8 cellular contexts compared by ENCODE assay signal in the genomic region with DNA sequence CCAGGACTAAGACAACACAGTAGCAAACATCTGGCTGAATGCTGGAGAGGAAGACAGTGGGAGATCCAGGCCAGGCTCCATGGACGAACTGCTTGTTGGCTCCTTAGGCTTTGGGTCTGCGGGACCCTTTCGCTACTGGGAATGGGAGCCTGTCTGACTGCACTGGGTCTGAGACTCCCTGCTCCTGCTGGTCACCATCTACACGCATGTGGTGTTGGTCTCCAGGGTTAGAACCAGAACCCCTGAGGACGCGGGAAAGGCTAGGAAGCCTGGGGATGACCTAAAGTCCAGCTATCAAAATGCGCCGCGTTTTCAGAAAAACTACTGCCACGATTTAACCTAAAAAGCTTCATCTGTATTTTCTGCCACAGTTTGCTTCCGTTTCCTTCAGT.
DNase-seq lines count a peak whose midpoint lies in the region; ATAC-seq and TF ChIP-seq lines count a peak whose summit lies in the region.

No MANE protein-coding gene starts in this region.

- H3K27me3 Mint-ChIP-seq in nephron (ENCODE audit: low read depth), result peaks cover 21% of the 10 kb centered on the region

- H4K20me1 ChIP-seq in Loucy (ENCODE audit: insufficient read depth, low read length, poor library complexity, severe bottlenecking), result peaks cover 36% of the 10 kb centered on the region

- no peaks in the 10 kb centered on the region for H3K36me3 ChIP-seq in Loucy (ENCODE audit: insufficient read depth, low read length)
- H3K36me3 ChIP-seq in effector memory CD4-positive, alpha-beta T cell (ENCODE audit: control insufficient read depth, insufficient read depth, low read length), result no peaks in the 10 kb centered on the region

- H3K27ac ChIP-seq in effector memory CD4-positive, alpha-beta T cell (ENCODE audit: insufficient read depth, low read length, poor library complexity, severe bottlenecking), result peak overlapping the region; percentile 85

- peaks cover 10% of the 10 kb centered on the region for H3K36me3 Mint-ChIP-seq in nephron (ENCODE audit: low read depth)

- DNase-seq in AG10803 (ENCODE audit: low read depth) (no peak), NCI-H2227 treated with DMSO at 0.1 percent for 48 hours (lab: John Stamatoyannopoulos, UW) (no peak), NOMO-1 (lab: John Stamatoyannopoulos, UW; ENCODE audit: unreplicated experiment in 2 of 2) (no peak)
- DNase-seq in effector memory CD4-positive, alpha-beta T cell, result no peak

- no peaks in the 10 kb centered on the region for H3K27me3 ChIP-seq in Loucy (ENCODE audit: insufficient read depth, low read length, poor library complexity, severe bottlenecking)
- no peaks in the 10 kb centered on the region for H3K27me3 ChIP-seq in effector memory CD4-positive, alpha-beta T cell (replicated peaks; ENCODE audit: control insufficient read depth, insufficient read depth, low read length, poor library complexity, severe bottlenecking)

- peak overlapping the region; percentile 91 for H3K4me3 ChIP-seq in AG10803 (ENCODE audit: low read length)
- peak overlapping the region; percentile 91 for H3K4me3 ChIP-seq in Loucy (ENCODE audit: low read length, poor library complexity, severe bottlenecking)
- peak overlapping the region; percentile 87 for H3K4me3 ChIP-seq in effector memory CD4-positive, alpha-beta T cell (ENCODE audit: insufficient read depth, low read depth, low read length, poor library complexity, severe bottlenecking)

- H3K9ac ChIP-seq in Loucy (ENCODE audit: low read depth, low read length, poor library complexity, severe bottlenecking), result peak overlapping the region; percentile 81

- peaks cover 35% of the 10 kb centered on the region for H3K4me1 ChIP-seq in Loucy (ENCODE audit: insufficient read depth, low read length, poor library complexity, severe bottlenecking)
- peaks cover 21% of the 10 kb centered on the region for H3K4me1 ChIP-seq in effector memory CD4-positive, alpha-beta T cell (ENCODE audit: control insufficient read depth, insufficient read depth, low read length, poor library complexity, severe bottlenecking)

- peaks cover 2% of the 10 kb centered on the region for H3K9me3 Mint-ChIP-seq in nephron

- no peaks in the 10 kb centered on the region for H3K9me3 ChIP-seq in Loucy (ENCODE audit: insufficient read depth, low read depth, low read length)
- H3K9me3 ChIP-seq in effector memory CD4-positive, alpha-beta T cell (ENCODE audit: control insufficient read depth, low read length), result no peaks in the 10 kb centered on the region

- peak overlapping the region; percentile 84 for H3K4me2 ChIP-seq in Loucy (ENCODE audit: low read depth, low read length, poor library complexity, severe bottlenecking)

- H3K9me2 ChIP-seq in Loucy (replicated peaks; ENCODE audit: low read depth, low read length), result no peaks in the 10 kb centered on the region

- H3K4me3 Mint-ChIP-seq in nephron, result peak overlapping the region; percentile 96 to 98 (median 97)

- H2AFZ ChIP-seq in Loucy (ENCODE audit: low read length), result peak overlapping the region; percentile 73

- H3K4me1 Mint-ChIP-seq in nephron, result peaks cover 23% of the 10 kb centered on the region

- no peaks in the 10 kb centered on the region for H3F3A ChIP-seq in Loucy (ENCODE audit: low read depth)

- H3K79me2 ChIP-seq in Loucy (ENCODE audit: insufficient read depth, low read length), result peaks cover 46% of the 10 kb centered on the region

- ATAC-seq in GM21825 (IDR thresholded peaks at IDR 0.05; ENCODE audit: unreplicated experiment) (no peak), GM19328 (IDR thresholded peaks at IDR 0.05; ENCODE audit: unreplicated experiment) (no peak)

- TF ChIP-seq CTCF in AG10803 (conservative IDR thresholded peaks at IDR 0.05; ENCODE audit: low read length), result no peak
- TF ChIP-seq CTCF in Loucy (conservative IDR thresholded peaks at IDR 0.05; ENCODE audit: low read length), result no peak
- no peak for TF ChIP-seq CTCF in nephron (IDR thresholded peaks at IDR 0.05; ENCODE audit: unreplicated experiment in 3 of 3)

- peak overlapping the region; percentile 94 to 99 (median 98) for H3K27ac Mint-ChIP-seq in nephron
